Comparison of ENCODE assay signal across 19 cellular contexts in the genomic region with DNA sequence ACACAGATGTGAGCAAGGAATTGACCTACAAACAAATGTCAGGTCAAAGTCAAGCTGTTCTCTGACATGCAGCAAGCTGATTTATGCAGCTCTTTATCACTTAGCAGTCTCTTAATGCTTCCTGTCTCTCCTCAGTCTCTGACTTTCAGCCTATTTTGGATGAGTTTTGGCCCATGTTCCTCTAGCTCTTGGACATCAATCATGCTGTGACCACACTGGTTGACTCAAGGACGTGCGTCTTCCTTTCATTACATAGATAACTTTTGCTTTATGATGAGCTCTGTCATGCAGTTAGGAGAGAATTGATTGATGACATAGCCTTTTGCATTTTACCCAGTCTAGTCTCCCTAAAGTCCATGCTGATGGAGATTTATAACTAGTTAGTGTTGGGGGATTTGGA. TPM values are rescaled to one million over a fixed set of nuclear protein-coding genes. Genes with fewer than 3 reads are reported as not detected.
DNase-seq lines count a peak whose midpoint lies in the region; ATAC-seq lines count a peak whose summit lies in the region.
"Had no signal": no experiment of that assay in that cellular context is flagged by ENCODE, and none has a peak within 500 bp of the region (broad histone marks: within the 10 kb centered on the region; RNA-seq: fewer than 3 reads in every experiment).

No MANE protein-coding gene starts in this region.

- no peak overlapping the region for H3K4me3 ChIP-seq in MG63
- H3K4me3 ChIP-seq: lower lobe of right lung had no signal

- peaks cover 46% of the 10 kb centered on the region for H3K4me1 Mint-ChIP-seq in activated naive CD8-positive, alpha-beta T cell treated with anti-CD3 and anti-CD28 coated beads, Interleukin-2, amount 10 ng/mL, durations not matched to agents 7 days and 5 days
- H3K4me1 Mint-ChIP-seq in activated naive CD8-positive, alpha-beta T cell treated with anti-CD3 and anti-CD28 coated beads, Interleukin-2, amount 50 U/mL, for 24 hours, result peaks cover 54% of the 10 kb centered on the region
- peaks cover 34% of the 10 kb centered on the region for H3K4me1 Mint-ChIP-seq in activated T-helper 17 cell treated with anti-CD3 and anti-CD28 coated beads, Interleukin-2, amount 50 U/mL, for 72 hours
- H3K4me1 Mint-ChIP-seq in memory B cell, result peaks cover 38% of the 10 kb centered on the region

- H3K36me3 ChIP-seq in MG63, result no peaks in the 10 kb centered on the region
- H3K36me3 ChIP-seq: lower lobe of right lung had no signal

- peak overlapping the region; percentile 65 for H3K27ac Mint-ChIP-seq in activated naive CD8-positive, alpha-beta T cell treated with anti-CD3 and anti-CD28 coated beads, Interleukin-2, amount 10 ng/mL, durations not matched to agents 7 days and 5 days
- no peak overlapping the region for H3K27ac Mint-ChIP-seq in activated naive CD8-positive, alpha-beta T cell treated with anti-CD3 and anti-CD28 coated beads, Interleukin-2, amount 50 U/mL, for 24 hours
- H3K27ac Mint-ChIP-seq in activated T-helper 17 cell treated with anti-CD3 and anti-CD28 coated beads, Interleukin-2, amount 50 U/mL, for 72 hours, result no peak overlapping the region
- H3K27ac Mint-ChIP-seq in memory B cell, result peak overlapping the region; percentile 66
- H3K27ac Mint-ChIP-seq: activated T-cell treated with anti-CD3 and anti-CD28 coated beads, Interleukin-2, amount 50 U/mL, for 24 hours had no signal

- POLR2A ChIA-PET in activated naive CD8-positive, alpha-beta T cell treated with anti-CD3 and anti-CD28 coated beads, Interleukin-2, amount 10 ng/mL, durations not matched to agents 7 days and 5 days (lab: Charles Lee), result interaction anchor here (0.8 to 2.7 kb wide), 2 partner anchors 10 to 45 kb away, joined by 4 to 12 read pairs; a partner anchor contains a TSS

- no peaks in the 10 kb centered on the region for H3K27me3 Mint-ChIP-seq in activated naive CD8-positive, alpha-beta T cell treated with anti-CD3 and anti-CD28 coated beads, Interleukin-2, amount 10 ng/mL, durations not matched to agents 7 days and 5 days
- H3K27me3 Mint-ChIP-seq in activated naive CD8-positive, alpha-beta T cell treated with anti-CD3 and anti-CD28 coated beads, Interleukin-2, amount 50 U/mL, for 24 hours, result no peaks in the 10 kb centered on the region
- no peaks in the 10 kb centered on the region for H3K27me3 Mint-ChIP-seq in activated T-helper 17 cell treated with anti-CD3 and anti-CD28 coated beads, Interleukin-2, amount 50 U/mL, for 72 hours
- H3K27me3 Mint-ChIP-seq in memory B cell, result no peaks in the 10 kb centered on the region
- H3K27me3 Mint-ChIP-seq: activated T-cell treated with anti-CD3 and anti-CD28 coated beads, Interleukin-2, amount 50 U/mL, for 24 hours; effector memory CD8-positive, alpha-beta T cell; naive B cell had no signal

- peak overlapping the region; percentile 14 for H3K4me3 Mint-ChIP-seq in activated naive CD8-positive, alpha-beta T cell treated with anti-CD3 and anti-CD28 coated beads, Interleukin-2, amount 10 ng/mL, durations not matched to agents 7 days and 5 days
- H3K4me3 Mint-ChIP-seq in activated naive CD8-positive, alpha-beta T cell treated with anti-CD3 and anti-CD28 coated beads, Interleukin-2, amount 50 U/mL, for 24 hours, result no peak overlapping the region
- no peak overlapping the region for H3K4me3 Mint-ChIP-seq in activated T-helper 17 cell treated with anti-CD3 and anti-CD28 coated beads, Interleukin-2, amount 50 U/mL, for 72 hours
- no peak overlapping the region for H3K4me3 Mint-ChIP-seq in memory B cell
- H3K4me3 Mint-ChIP-seq: activated T-cell treated with anti-CD3 and anti-CD28 coated beads, Interleukin-2, amount 50 U/mL, for 24 hours had no signal

- H3K9me3 Mint-ChIP-seq in activated naive CD8-positive, alpha-beta T cell treated with anti-CD3 and anti-CD28 coated beads, Interleukin-2, amount 10 ng/mL, durations not matched to agents 7 days and 5 days, result peaks cover 7% of the 10 kb centered on the region
- H3K9me3 Mint-ChIP-seq in activated naive CD8-positive, alpha-beta T cell treated with anti-CD3 and anti-CD28 coated beads, Interleukin-2, amount 50 U/mL, for 24 hours, result peaks cover 6% of the 10 kb centered on the region
- no peaks in the 10 kb centered on the region for H3K9me3 Mint-ChIP-seq in activated T-helper 17 cell treated with anti-CD3 and anti-CD28 coated beads, Interleukin-2, amount 50 U/mL, for 72 hours
- peaks cover 1% of the 10 kb centered on the region for H3K9me3 Mint-ChIP-seq in memory B cell
- H3K9me3 Mint-ChIP-seq: activated T-cell treated with anti-CD3 and anti-CD28 coated beads, Interleukin-2, amount 50 U/mL, for 24 hours; effector memory CD8-positive, alpha-beta T cell had no signal

- no peak for DNase-seq in activated naive CD8-positive, alpha-beta T cell treated with anti-CD3 and anti-CD28 coated beads, Interleukin-2, amount 10 ng/mL, durations not matched to agents 7 days and 5 days
- DNase-seq in activated naive CD8-positive, alpha-beta T cell treated with anti-CD3 and anti-CD28 coated beads, Interleukin-2, amount 50 U/mL, for 24 hours, result no peak
- DNase-seq in MV-4-11 (lab: John Stamatoyannopoulos, UW) (peak; percentile 2), memory B cell (ENCODE audit: low spot score in 2 of 2) (no peak), globus pallidus (ENCODE audit: low spot score) (no peak), MG63 (no peak), NCI-H2171 treated with DMSO at 0.1 percent for 48 hours (lab: John Stamatoyannopoulos, UW) (no peak)
- DNase-seq: activated CD4-positive, alpha-beta T cell treated with anti-CD3 and anti-CD28 coated beads for 48 hours; activated T-cell treated with anti-CD3 and anti-CD28 coated beads, Interleukin-2, amount 50 U/mL, for 24 hours; Calu3; central memory CD4-positive, alpha-beta T cell; effector memory CD8-positive, alpha-beta T cell; foreskin melanocyte; lower lobe of right lung; naive B cell; NCI-H1694 treated with DMSO at 0.1 percent for 48 hours; NCI-H510A treated with DMSO at 0.1 percent for 48 hours; RPMI8226 had no signal

- no peaks in the 10 kb centered on the region for H3K9me3 ChIP-seq in MG63
- H3K9me3 ChIP-seq: lower lobe of right lung had no signal

- no peaks in the 10 kb centered on the region; the same call in 1 of the 2 replicates for H3K27me3 ChIP-seq in MG63

- peaks cover 7% of the 10 kb centered on the region for H3K36me3 Mint-ChIP-seq in activated naive CD8-positive, alpha-beta T cell treated with anti-CD3 and anti-CD28 coated beads, Interleukin-2, amount 10 ng/mL, durations not matched to agents 7 days and 5 days
- H3K36me3 Mint-ChIP-seq in activated naive CD8-positive, alpha-beta T cell treated with anti-CD3 and anti-CD28 coated beads, Interleukin-2, amount 50 U/mL, for 24 hours (ENCODE audit: low read depth), result no peaks in the 10 kb centered on the region
- H3K36me3 Mint-ChIP-seq in activated T-helper 17 cell treated with anti-CD3 and anti-CD28 coated beads, Interleukin-2, amount 50 U/mL, for 72 hours (ENCODE audit: low read depth), result no peaks in the 10 kb centered on the region
- no peaks in the 10 kb centered on the region for H3K36me3 Mint-ChIP-seq in memory B cell

- no peak for ATAC-seq in activated naive CD8-positive, alpha-beta T cell treated with anti-CD3 and anti-CD28 coated beads, Interleukin-2, amount 10 ng/mL, durations not matched to agents 7 days and 5 days (ENCODE audit: low read depth)
- no peak for ATAC-seq in activated naive CD8-positive, alpha-beta T cell treated with anti-CD3 and anti-CD28 coated beads, Interleukin-2, amount 50 U/mL, for 24 hours
- peak; percentile 8 for ATAC-seq in activated T-helper 17 cell treated with anti-CD3 and anti-CD28 coated beads, Interleukin-2, amount 50 U/mL, for 72 hours (replicated peaks)
- no peak for ATAC-seq in memory B cell (ENCODE audit: low read depth)
- ATAC-seq: effector memory CD8-positive, alpha-beta T cell; lower lobe of right lung had no signal

RNA-seq across cellular contexts. Expression of a gene that starts 9.4 kb away (rescaled TPM):
- 10 to 100 TPM; 59.0 to 65.8 TPM for total RNA-seq in activated naive CD8-positive, alpha-beta T cell treated with anti-CD3 and anti-CD28 coated beads, Interleukin-2, amount 10 ng/mL, durations not matched to agents 7 days and 5 days
- total RNA-seq in activated T-helper 17 cell treated with anti-CD3 and anti-CD28 coated beads, Interleukin-2, amount 50 U/mL, for 72 hours, result 10 to 100 TPM; 42.3 to 80.3 TPM
- total RNA-seq in MG63 (2014; rRNA removed; shearing (Covaris generic); ENCODE audit: low replicate concordance), result 18.5 and 25.3 TPM in 2 replicates

RNA-seq across cellular contexts. Expression of a gene that starts 45.1 kb away (rescaled TPM):
- 100 to 1,000 TPM; 106 to 113 TPM for total RNA-seq in activated naive CD8-positive, alpha-beta T cell treated with anti-CD3 and anti-CD28 coated beads, Interleukin-2, amount 10 ng/mL, durations not matched to agents 7 days and 5 days
- total RNA-seq in activated T-helper 17 cell treated with anti-CD3 and anti-CD28 coated beads, Interleukin-2, amount 50 U/mL, for 72 hours, result 10 to 100 TPM; 66.6 to 88.0 TPM
- 12.6 and 34.4 TPM in 2 replicates for total RNA-seq in MG63 (2014; rRNA removed; shearing (Covaris generic); ENCODE audit: low replicate concordance)

Comparison
In these comparisons a context has a peak if more than half of its experiments do, and no peak if none do; other contexts are left out.
1. H3K27ac Mint-ChIP-seq: peak in activated naive CD8-positive, alpha-beta T cell treated with anti-CD3 and anti-CD28 coated beads, Interleukin-2, amount 10 ng/mL, durations not matched to agents 7 days and 5 days (single experiment) and memory B cell (single experiment); none in activated naive CD8-positive, alpha-beta T cell treated with anti-CD3 and anti-CD28 coated beads, Interleukin-2, amount 50 U/mL, for 24 hours (single experiment) and activated T-helper 17 cell treated with anti-CD3 and anti-CD28 coated beads, Interleukin-2, amount 50 U/mL, for 72 hours (single experiment).